Comparison of ENCODE assay signal across 1 cellular context in the genomic region with DNA sequence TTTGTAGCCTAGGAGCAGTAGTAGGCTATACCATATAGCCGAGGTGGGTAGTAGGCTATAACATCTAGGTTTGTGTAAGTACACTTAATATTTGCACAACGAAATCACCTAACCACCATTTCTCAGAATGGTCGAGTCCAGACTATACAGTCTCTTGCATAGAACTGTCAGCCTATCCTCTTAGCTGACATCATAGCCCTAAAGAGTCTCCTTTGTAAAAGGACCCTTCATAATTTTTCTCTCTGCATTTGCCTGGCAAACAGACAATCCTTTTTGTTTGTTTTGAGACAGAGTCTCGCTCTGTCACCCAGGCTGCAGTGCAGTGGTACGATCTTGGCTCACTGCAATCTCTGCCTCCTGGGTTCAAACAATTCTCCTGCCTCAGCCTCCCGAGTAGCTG.
A peak's percentile ranks its signal among the peaks of the same experiment; 100 is the strongest.
TF ChIP-seq lines count a peak whose summit lies in the region.

No MANE protein-coding gene starts in this region.

TF ChIP-seq in K562, 482 proteins besides CTCF, POLR2A, EP300 and RAD21:
- peak; percentile 23 for TF ChIP-seq PRDM10 (IDR thresholded peaks at IDR 0.05; ENCODE audit: partially characterized antibody)
